ENCODE assay signal across 19 cellular contexts in the genomic region with DNA sequence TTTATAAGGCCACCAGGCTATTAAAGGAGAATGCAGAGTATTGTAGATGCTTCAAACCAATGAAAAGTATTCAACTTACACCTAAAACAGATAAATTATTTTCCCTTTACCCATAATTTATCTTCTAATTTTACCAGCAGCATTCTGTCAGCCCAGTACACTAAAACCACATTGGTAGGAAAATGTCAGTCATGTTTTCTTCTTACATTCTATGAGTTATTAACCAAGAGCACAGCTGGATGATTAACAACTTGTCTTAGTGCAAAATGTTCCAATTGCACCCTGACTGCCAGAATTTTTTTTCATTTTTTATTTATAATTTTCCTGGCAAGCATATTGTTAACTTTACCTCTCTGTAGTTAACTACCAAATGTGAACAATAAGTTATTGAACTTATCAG.
"Had no signal": no experiment of that assay in that cellular context is flagged by ENCODE, and none has a peak within 500 bp of the region (broad histone marks: within the 10 kb centered on the region; RNA-seq: fewer than 3 reads in every experiment).

No MANE protein-coding gene starts in this region.

- H3K27ac ChIP-seq: foreskin keratinocyte, parathyroid adenoma, upper lobe of right lung, VCaP had no signal

- DNase-seq: activated CD4-positive, alpha-beta memory T cell treated with anti-CD3 and anti-CD28 coated beads for 36 hours; activated CD4-positive, alpha-beta T cell treated with anti-CD3 and anti-CD28 coated beads for 1 hour; activated CD8-positive, alpha-beta memory T cell treated with anti-CD3 and anti-CD28 coated beads, Interleukin-2, amount 50 U/mL, for 4 hours; effector memory CD4-positive, alpha-beta T cell; foreskin keratinocyte; glutamatergic neuron; hypothalamus; left ventricle myocardium superior; mucosa of descending colon; naive thymus-derived CD8-positive, alpha-beta T cell; retina; stimulated activated CD4-positive, alpha-beta T cell treated with anti-CD3 and anti-CD28 coated beads, Interleukin-15, amount 100 ng/mL, for 24 hours; stimulated activated CD4-positive, alpha-beta T cell treated with anti-CD3 and anti-CD28 coated beads, Interleukin-4, amount 100 ng/mL, for 24 hours; stimulated activated naive CD4-positive, alpha-beta T cell treated with Interleukin-2 at 50 U/mL for 16 hours; upper lobe of right lung had no signal

- H3K4me3 ChIP-seq: mucosa of descending colon, upper lobe of right lung had no signal

- H3K27me3 Mint-ChIP-seq: activated CD4-positive, alpha-beta memory T cell treated with anti-CD3 and anti-CD28 coated beads for 36 hours; memory B cell; naive thymus-derived CD8-positive, alpha-beta T cell had no signal

- H3K27me3 ChIP-seq: foreskin keratinocyte, upper lobe of right lung had no signal

- H3K36me3 Mint-ChIP-seq: activated CD4-positive, alpha-beta memory T cell treated with anti-CD3 and anti-CD28 coated beads for 36 hours; memory B cell had no signal

- H3K9me3 ChIP-seq: mucosa of descending colon, upper lobe of right lung had no signal

- H3K4me1 Mint-ChIP-seq: memory B cell had no signal

- H2AFZ ChIP-seq: parathyroid adenoma had no signal

- H3K27ac Mint-ChIP-seq: activated CD4-positive, alpha-beta memory T cell treated with anti-CD3 and anti-CD28 coated beads for 36 hours; dendritic cell treated with granulocyte-macrophage colony-stimulating factor and Interleukin-4, amounts not matched to agents 40 ng/mL and 50 ng/mL, for 4 days; memory B cell; naive thymus-derived CD8-positive, alpha-beta T cell had no signal

- ATAC-seq: foreskin keratinocyte; left ventricle myocardium superior; mucosa of descending colon; naive thymus-derived CD8-positive, alpha-beta T cell; upper lobe of right lung had no signal

- H3K36me3 ChIP-seq: upper lobe of right lung had no signal

- H3K4me1 ChIP-seq: parathyroid adenoma, upper lobe of right lung had no signal

- H3K4me3 Mint-ChIP-seq: activated CD4-positive, alpha-beta memory T cell treated with anti-CD3 and anti-CD28 coated beads for 36 hours; dendritic cell treated with granulocyte-macrophage colony-stimulating factor and Interleukin-4, amounts not matched to agents 40 ng/mL and 50 ng/mL, for 4 days; memory B cell; naive thymus-derived CD8-positive, alpha-beta T cell had no signal

- H3K9ac ChIP-seq: parathyroid adenoma had no signal

- H3K9me3 Mint-ChIP-seq: activated CD4-positive, alpha-beta memory T cell treated with anti-CD3 and anti-CD28 coated beads for 36 hours; dendritic cell treated with granulocyte-macrophage colony-stimulating factor and Interleukin-4, amounts not matched to agents 40 ng/mL and 50 ng/mL, for 4 days; memory B cell had no signal

- H3K79me2 ChIP-seq: parathyroid adenoma had no signal
